Comparison of ENCODE assay signal across 17 cellular contexts in the genomic region with DNA sequence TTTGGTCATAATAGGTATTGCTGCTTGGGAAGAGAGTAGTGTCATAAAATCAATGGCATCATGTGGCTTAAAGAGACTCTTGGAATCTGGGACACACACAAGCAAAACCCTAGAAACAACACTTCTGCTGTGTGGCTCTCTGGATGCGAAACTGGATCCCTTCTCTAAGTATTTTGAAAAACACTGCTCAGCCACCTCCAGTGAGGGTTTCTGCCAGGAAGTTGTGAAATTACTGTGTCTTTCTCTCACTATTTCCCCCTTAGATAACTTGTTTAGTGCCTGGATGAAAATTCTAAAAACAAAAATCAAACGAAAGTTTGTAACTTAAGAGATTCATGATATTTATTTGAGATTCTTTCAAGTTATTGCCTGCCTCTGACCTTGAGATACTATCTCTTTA.
"Had no signal": no experiment of that assay in that cellular context is flagged by ENCODE, and none has a peak within 500 bp of the region (broad histone marks: within the 10 kb centered on the region; RNA-seq: fewer than 3 reads in every experiment).

No MANE protein-coding gene starts in this region.

- H2AFZ ChIP-seq: hepatocyte had no signal

- DNase-seq: activated CD4-positive, alpha-beta T cell treated with anti-CD3 and anti-CD28 coated beads, Interleukin-2, amount 50 U/mL, for 4 hours; activated effector memory CD4-positive, alpha-beta T cell treated with anti-CD3 and anti-CD28 coated beads, Interleukin-2, amount 50 U/mL, for 16 hours; activated naive CD4-positive, alpha-beta T cell treated with anti-CD3 and anti-CD28 coated beads, Interleukin-2, amount 50 U/mL, for 16 hours; activated T-cell treated with anti-CD3 and anti-CD28 coated beads, Interleukin-2, amount 50 U/mL, for 72 hours; cortex of kidney; effector CD4-positive, alpha-beta T cell; islet precursor cell; midbrain; stimulated activated CD4-positive, alpha-beta T cell treated with anti-CD3 and anti-CD28 coated beads, Interleukin-2, amount 100 ng/mL, for 24 hours; stimulated activated naive CD4-positive, alpha-beta T cell treated with Interleukin-2 at 50 U/mL for 16 hours; T-helper 2 cell; tibial artery had no signal

- H3K4me3 Mint-ChIP-seq: activated T-cell treated with anti-CD3 and anti-CD28 coated beads, Interleukin-2, amount 50 U/mL, for 72 hours had no signal

- H3K36me3 ChIP-seq: breast epithelium, prostate gland, right atrium auricular region had no signal

- H3K4me1 ChIP-seq: breast epithelium, prostate gland, right atrium auricular region, tibial artery had no signal

- H3K4me2 ChIP-seq: hepatocyte had no signal

- ATAC-seq: activated T-cell treated with anti-CD3 and anti-CD28 coated beads, Interleukin-2, amount 50 U/mL, for 72 hours had no signal

- H3K4me3 ChIP-seq: breast epithelium, hepatocyte, lung, prostate gland, right atrium auricular region, tibial artery had no signal

- H3K79me2 ChIP-seq: hepatocyte had no signal

- H3K27ac ChIP-seq: breast epithelium, hepatocyte, prostate gland, right atrium auricular region, tibial artery had no signal

- H3K27ac Mint-ChIP-seq: activated T-cell treated with anti-CD3 and anti-CD28 coated beads, Interleukin-2, amount 50 U/mL, for 72 hours had no signal

- H3K27me3 ChIP-seq: breast epithelium, hepatocyte, right atrium auricular region, tibial artery had no signal

- H3K9me3 ChIP-seq: breast epithelium, prostate gland, right atrium auricular region, tibial artery had no signal
